In genomic region chrX:2351999-2352995, GRCh38 we compare ENCODE assay signal across 11 cellular contexts.
DNase-seq lines count a peak whose midpoint lies in the region; ATAC-seq and TF ChIP-seq lines count a peak whose summit lies in the region.
"Had no signal": no experiment of that assay in that cellular context is flagged by ENCODE, and none has a peak within 500 bp of the region (broad histone marks: within the 10 kb centered on the region; RNA-seq: fewer than 3 reads in every experiment).

No MANE protein-coding gene starts in this region.

- no peaks in the 10 kb centered on the region for H3K9me3 ChIP-seq in hepatocyte (ENCODE audit: low read depth)

- 68% methylated on average over 19 of the region's 19 CpGs for WGBS in hepatocyte (ENCODE audit: low lambda C conversion rate, missing lambda C conversion rate)

- H3K27ac ChIP-seq in hepatocyte: peak overlapping the region; percentile 58

- DNase-seq in stimulated activated CD4-positive, alpha-beta T cell treated with anti-CD3 and anti-CD28 coated beads, Interleukin-15, amount 100 ng/mL, for 48 hours (ENCODE audit: low read depth in 2 of 2): peak; percentile 2 to 8
- no peak for DNase-seq in stimulated activated CD4-positive, alpha-beta T cell treated with anti-CD3 and anti-CD28 coated beads, Interleukin-4, amount 100 ng/mL, for 24 hours
- DNase-seq in astrocyte of the hippocampus (ENCODE audit: low read depth, low spot score): peak; percentile 92
- DNase-seq in hepatocyte (ENCODE audit: low spot score): peak; percentile 34
- peak; percentile 61 for DNase-seq in superior temporal gyrus (ENCODE audit: extremely low spot score)
- DNase-seq: NCI-H69 had no signal

- no peaks in the 10 kb centered on the region for H3K27me3 ChIP-seq in hepatocyte

- no peaks in the 10 kb centered on the region for H4K20me1 ChIP-seq in hepatocyte (ENCODE audit: insufficient read depth, poor library complexity, severe bottlenecking)

- H2AFZ ChIP-seq in hepatocyte: no peak overlapping the region

- no peaks in the 10 kb centered on the region for H3K4me1 ChIP-seq in hepatocyte (ENCODE audit: insufficient read depth)

- H3K9me2 ChIP-seq in hepatocyte (replicated peaks; ENCODE audit: insufficient read depth): no peaks in the 10 kb centered on the region

- no peaks in the 10 kb centered on the region for H3K36me3 ChIP-seq in hepatocyte (replicated peaks; ENCODE audit: insufficient read depth, low read depth)

- no peak overlapping the region for H3K4me2 ChIP-seq in hepatocyte

- no peaks in the 10 kb centered on the region for H3K79me2 ChIP-seq in hepatocyte

- no peak overlapping the region for H3K4me3 ChIP-seq in hepatocyte

- no peak for TF ChIP-seq CTCF in hepatocyte (IDR thresholded peaks at IDR 0.05; ENCODE audit: poor library complexity)

- ATAC-seq in HG03439 (IDR thresholded peaks at IDR 0.05; ENCODE audit: unreplicated experiment) (no peak), GM18502 (IDR thresholded peaks at IDR 0.05; ENCODE audit: poor library complexity, unreplicated experiment) (no peak), HG02981 (IDR thresholded peaks at IDR 0.05; ENCODE audit: unreplicated experiment) (no peak)
- ATAC-seq: HepG2, left lobe of liver had no signal
